ENCODE assay signal across 8 cellular contexts in the genomic region with DNA sequence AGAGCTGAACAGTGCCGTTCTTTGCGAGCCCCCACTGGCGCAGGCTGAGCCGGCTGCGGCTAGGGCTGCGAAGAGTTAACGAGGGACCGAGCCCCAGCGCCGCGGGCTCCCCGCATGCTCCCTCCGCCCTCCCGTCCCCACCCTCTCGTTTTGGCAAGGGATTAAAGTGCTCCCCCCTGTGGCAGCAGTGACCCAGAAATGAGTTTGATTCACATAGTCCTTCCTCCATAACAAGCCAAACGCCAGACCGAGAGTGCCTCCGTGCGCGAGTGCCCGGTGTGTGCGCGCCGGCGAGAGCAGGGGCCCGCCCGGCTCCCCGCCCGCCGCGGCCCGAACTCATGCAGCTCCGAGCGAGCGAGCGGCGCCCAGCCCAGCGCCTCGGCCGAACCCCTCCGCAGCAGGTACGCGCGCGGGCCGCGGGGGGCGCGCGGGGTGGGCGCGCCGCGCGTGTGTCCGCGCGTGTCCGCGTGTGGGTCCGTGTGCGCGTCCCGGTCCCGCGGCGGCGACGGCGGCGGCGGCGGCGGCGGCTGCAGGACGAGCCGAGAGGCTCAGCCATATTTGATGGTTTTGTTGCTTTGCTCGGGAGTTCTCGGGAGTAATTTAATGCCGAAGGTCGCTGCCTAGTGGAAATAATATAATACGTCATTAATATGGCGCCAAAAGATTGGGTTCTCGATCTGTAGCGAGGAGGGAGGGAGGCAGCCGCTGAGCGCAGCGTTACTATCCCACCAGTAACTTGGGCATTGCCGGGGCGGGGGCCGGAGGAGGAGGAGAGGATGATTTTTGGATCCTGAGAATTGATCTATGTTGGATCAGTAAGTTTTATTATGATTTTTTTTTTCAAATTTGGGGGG. TPM values are rescaled to one million over a fixed set of nuclear protein-coding genes. Genes with fewer than 3 reads are reported as not detected.
DNase-seq lines count a peak whose midpoint lies in the region; ATAC-seq and TF ChIP-seq lines count a peak whose summit lies in the region.

Gene JADE1 (plus strand): TSS at position 224 of the 854 bp plus-strand sequence. CDS start 22,059 bp downstream, outside the sequence.

- TSS peak; percentile 30 for BruUV-seq in Caco-2 (replicated peaks; lab: Mats Ljungman, UMichigan)

- peaks cover 26% of the 10 kb centered on the region for H3K4me1 ChIP-seq in Caco-2
- peaks cover 1% of the 10 kb centered on the region for H3K4me1 ChIP-seq in mesenchymal stem cell (ENCODE audit: control insufficient read depth, insufficient read depth, low read depth, low read length)

- peak within 1 kb of the TSS; percentile 98 for H3K27ac ChIP-seq in mesenchymal stem cell (ENCODE audit: low read length, poor library complexity, severe bottlenecking)

- no peaks in the 10 kb centered on the region for H3K27me3 ChIP-seq in Caco-2 (replicated peaks; ENCODE audit: control insufficient read depth, insufficient read depth, low read length)
- H3K27me3 ChIP-seq in mesenchymal stem cell (ENCODE audit: control insufficient read depth in 1 of 2, insufficient read depth in 1 of 2, low read length in 2 of 2): no peaks in the 10 kb centered on the region

- ATAC-seq in GM21360 (IDR thresholded peaks at IDR 0.05; ENCODE audit: unreplicated experiment): peak; percentile 50
- ATAC-seq in effector memory CD8-positive, alpha-beta T cell (replicated peaks): peak; percentile 62

- H3K36me3 Mint-ChIP-seq in Caco-2 (ENCODE audit: insufficient read depth, unreplicated experiment): peaks cover 19% of the 10 kb centered on the region
- H3K36me3 Mint-ChIP-seq in effector memory CD8-positive, alpha-beta T cell (ENCODE audit: insufficient read depth): peaks cover 30% of the 10 kb centered on the region

- H3K4ac ChIP-seq in mesenchymal stem cell (ENCODE audit: low read depth in 1 of 2, low read length in 2 of 2): peak within 1 kb of the TSS; percentile 61 to 75

- no peak within 1 kb of the TSS for H3K23ac ChIP-seq in mesenchymal stem cell (ENCODE audit: low read length in 2 of 2)

- H3K9me3 Mint-ChIP-seq in Caco-2 (ENCODE audit: unreplicated experiment): no peaks in the 10 kb centered on the region
- H3K9me3 Mint-ChIP-seq in effector memory CD8-positive, alpha-beta T cell: no peaks in the 10 kb centered on the region

- intact Hi-C loops in Caco-2 (cut with micrococcal nuclease; ENCODE audit: unreplicated experiment): loop anchor here (1.0 to 2.0 kb wide), 7 partner anchors 15 to 521 kb away; no protein-coding TSS in a partner anchor

- peak within 1 kb of the TSS; percentile 98 for H3K9ac ChIP-seq in mesenchymal stem cell (ENCODE audit: low read length)

- peak within 1 kb of the TSS; percentile 90 for H2BK15ac ChIP-seq in mesenchymal stem cell (ENCODE audit: low read depth, poor library complexity, severe bottlenecking)

- peak within 1 kb of the TSS; percentile 97 for H3K27ac Mint-ChIP-seq in Caco-2 (ENCODE audit: unreplicated experiment)
- H3K27ac Mint-ChIP-seq in effector memory CD8-positive, alpha-beta T cell: peak within 1 kb of the TSS; percentile 90 to 93

- H3K4me3 Mint-ChIP-seq in Caco-2 (ENCODE audit: unreplicated experiment): peak within 1 kb of the TSS; percentile 93
- H3K4me3 Mint-ChIP-seq in effector memory CD8-positive, alpha-beta T cell: peak within 1 kb of the TSS; percentile 86 to 91

- peak within 1 kb of the TSS; percentile 73 for H2BK120ac ChIP-seq in mesenchymal stem cell (ENCODE audit: low read depth, low read length)

- peak within 1 kb of the TSS; percentile 39 for H2AFZ ChIP-seq in mesenchymal stem cell (ENCODE audit: low read depth, low read length)

- H2BK12ac ChIP-seq in mesenchymal stem cell (ENCODE audit: low read length in 2 of 2): peak within 1 kb of the TSS; percentile 78 to 93

- H4K8ac ChIP-seq in mesenchymal stem cell (ENCODE audit: low read length): peak within 1 kb of the TSS; percentile 82

- peak within 1 kb of the TSS; percentile 67 for H3K4me3 ChIP-seq in Caco-2 (ENCODE audit: low read depth, low read length)
- H3K4me3 ChIP-seq in mesenchymal stem cell (ENCODE audit: insufficient read depth in 1 of 2, low read depth in 1 of 2, low read length in 2 of 2): peak within 1 kb of the TSS; percentile 64 to 99

- DNase-seq in Caco-2: peak; percentile 93 to 95
- peak; percentile 92 for DNase-seq in HT1080 (ENCODE audit: low read depth)
- DNase-seq in NOMO-1 (lab: John Stamatoyannopoulos, UW; ENCODE audit: unreplicated experiment in 2 of 2): peak; percentile 88 to 91
- peak; percentile 83 to 85 for DNase-seq in activated CD8-positive, alpha-beta memory T cell treated with anti-CD3 and anti-CD28 coated beads for 4 hours (ENCODE audit: low read depth in 2 of 2)
- DNase-seq in effector memory CD8-positive, alpha-beta T cell: peak; percentile 81 to 89 (median 84)
- DNase-seq in mesenchymal stem cell: peak; percentile 96
- peak; percentile 82 for DNase-seq in stimulated activated CD8-positive, alpha-beta memory T cell treated with anti-CD3 and anti-CD28 coated beads, Interleukin-12 subunit alpha, Interleukin-12 subunit beta, amount 100 ng/mL, for 4 hours (ENCODE audit: low read depth)

- H2BK5ac ChIP-seq in mesenchymal stem cell (ENCODE audit: low read depth, low read length, poor library complexity, severe bottlenecking): peak within 1 kb of the TSS; percentile 83

- POLR2A ChIA-PET in Caco-2 (lab: Charles Lee): interaction anchor here (0.7 kb wide), 1 partner anchor 243 kb away, joined by 13 read pairs; no protein-coding TSS in a partner anchor

- no peaks in the 10 kb centered on the region for H3K9me3 ChIP-seq in Caco-2
- H3K9me3 ChIP-seq in mesenchymal stem cell (ENCODE audit: control insufficient read depth, low read length): no peaks in the 10 kb centered on the region

- no peaks in the 10 kb centered on the region for H3K79me1 ChIP-seq in mesenchymal stem cell (replicated peaks; ENCODE audit: low read length, poor library complexity, severe bottlenecking)

- H2AK5ac ChIP-seq in mesenchymal stem cell (ENCODE audit: low read length, severe bottlenecking): peak within 1 kb of the TSS; percentile 36

- H4K91ac ChIP-seq in mesenchymal stem cell (ENCODE audit: low read length): peak within 1 kb of the TSS; percentile 94

- H3K14ac ChIP-seq in mesenchymal stem cell (ENCODE audit: low read length in 2 of 2): no peak within 1 kb of the TSS

- peaks cover 8% of the 10 kb centered on the region for H3K4me1 Mint-ChIP-seq in Caco-2 (ENCODE audit: low read depth, unreplicated experiment)
- H3K4me1 Mint-ChIP-seq in effector memory CD8-positive, alpha-beta T cell (ENCODE audit: low read depth in 2 of 2): peaks cover 10 to 25% of the 10 kb centered on the region in 2 donors

- CTCF ChIA-PET in Caco-2 (lab: Charles Lee): interaction anchor here (0.6 to 0.8 kb wide), 7 partner anchors 25 to 532 kb away, joined by 3 to 4 read pairs (median 3); no protein-coding TSS in a partner anchor

- peak within 1 kb of the TSS; percentile 92 for H3K18ac ChIP-seq in mesenchymal stem cell (ENCODE audit: low read depth in 1 of 2, low read length in 2 of 2)

- TF ChIP-seq CTCF in Caco-2 (IDR thresholded peaks at IDR 0.05; ENCODE audit: insufficient read depth in 1 of 2, low read depth in 1 of 2, low read length in 1 of 2, severe bottlenecking in 1 of 2, unreplicated experiment in 1 of 2): peak; percentile 57 to 78

- WGBS in mesenchymal stem cell: under 1% methylated on average over 75 of the region's 91 CpGs

- H3K36me3 ChIP-seq in Caco-2 (ENCODE audit: control insufficient read depth, insufficient read depth, low read length) (no peaks in the 10 kb centered on the region), mesenchymal stem cell (ENCODE audit: control insufficient read depth in 1 of 2, insufficient read depth in 2 of 2, low read depth in 1 of 2, low read length in 2 of 2) (no peaks in the 10 kb centered on the region)

- no peaks in the 10 kb centered on the region for H3K27me3 Mint-ChIP-seq in Caco-2 (ENCODE audit: insufficient read depth, unreplicated experiment)
- no peaks in the 10 kb centered on the region for H3K27me3 Mint-ChIP-seq in effector memory CD8-positive, alpha-beta T cell

- peak within 1 kb of the TSS; percentile 77 for H3K4me2 ChIP-seq in mesenchymal stem cell (ENCODE audit: low read length, poor library complexity, severe bottlenecking)

RNA-seq across cellular contexts. Expression of gene JADE1, which starts in this region (rescaled TPM):
- 30.2 and 32.5 TPM in 2 replicates for total RNA-seq in Caco-2 (2022)
- 27.4 and 28.0 TPM in 2 replicates for total RNA-seq in HT1080 (2014; rRNA removed; shearing (Covaris generic))
- 17.3 and 19.6 TPM in 2 replicates for polyA plus RNA-seq in HT1080 (2015; cell fraction: cytosol; rRNA removed)
- polyA plus RNA-seq in HT1080 (2015; cell fraction: nucleus; rRNA removed): 29.1 and 29.2 TPM in 2 replicates
- 10.8 TPM for polyA plus RNA-seq in mesenchymal stem cell (2013, experiment 1 of 2)
- polyA plus RNA-seq in mesenchymal stem cell (2013, experiment 2 of 2): 10.8 TPM

Comparison
In these comparisons a context has a peak if more than half of its experiments do, and no peak if none do; other contexts are left out.
1. Peak in every context shown above with its lines: DNase-seq, ATAC-seq, H3K4me3 ChIP-seq and H3K27ac ChIP-seq.